Comparison of ENCODE assay signal across 7 cellular contexts in genomic region chr4:184450045-184450444, GRCh38. TPM values are rescaled to one million over a fixed set of nuclear protein-coding genes. Genes with fewer than 3 reads are reported as not detected.
DNase-seq lines count a peak whose midpoint lies in the region; FAIRE-seq and TF ChIP-seq lines count a peak whose summit lies in the region.

No MANE protein-coding gene starts in this region.

- no peaks in the 10 kb centered on the region for H3K27me3 Mint-ChIP-seq in activated CD4-positive, alpha-beta memory T cell treated with anti-CD3 and anti-CD28 coated beads, Interleukin-2, amount 10 ng/mL, durations not matched to agents 7 days and 5 days
- peaks cover 6% of the 10 kb centered on the region for H3K27me3 Mint-ChIP-seq in glutamatergic neuron (ENCODE audit: unreplicated experiment)

- H3K9me3 ChIP-seq in adipocyte (ENCODE audit: control insufficient read depth, low read length) (no peaks in the 10 kb centered on the region), left ventricle myocardium inferior (replicated peaks) (no peaks in the 10 kb centered on the region)

- H3K4me1 Mint-ChIP-seq in activated CD4-positive, alpha-beta memory T cell treated with anti-CD3 and anti-CD28 coated beads, Interleukin-2, amount 10 ng/mL, durations not matched to agents 7 days and 5 days = peaks cover 66% of the 10 kb centered on the region
- peaks cover 13% of the 10 kb centered on the region for H3K4me1 Mint-ChIP-seq in glutamatergic neuron (ENCODE audit: low read depth, unreplicated experiment)

- H3K4me3 ChIP-seq in adipocyte (ENCODE audit: low read length) = peak overlapping the region; percentile 83
- peak overlapping the region; percentile 59 for H3K4me3 ChIP-seq in left ventricle myocardium inferior

- H3K4me3 Mint-ChIP-seq in activated CD4-positive, alpha-beta memory T cell treated with anti-CD3 and anti-CD28 coated beads, Interleukin-2, amount 10 ng/mL, durations not matched to agents 7 days and 5 days = no peak overlapping the region
- no peak overlapping the region for H3K4me3 Mint-ChIP-seq in glutamatergic neuron (ENCODE audit: unreplicated experiment)

- no peak overlapping the region for H3K27ac Mint-ChIP-seq in activated CD4-positive, alpha-beta memory T cell treated with anti-CD3 and anti-CD28 coated beads, Interleukin-2, amount 10 ng/mL, durations not matched to agents 7 days and 5 days
- H3K27ac Mint-ChIP-seq in glutamatergic neuron (ENCODE audit: unreplicated experiment) = no peak overlapping the region

- H3K27me3 ChIP-seq in adipocyte (replicated peaks; ENCODE audit: control insufficient read depth, insufficient read depth, low read length) (no peaks in the 10 kb centered on the region), left ventricle myocardium inferior (ENCODE audit: low read depth) (no peaks in the 10 kb centered on the region)

- H3K4me1 ChIP-seq in adipocyte (ENCODE audit: control insufficient read depth, insufficient read depth, low read length) = peaks cover 55% of the 10 kb centered on the region
- peaks cover 99% of the 10 kb centered on the region for H3K4me1 ChIP-seq in left ventricle myocardium inferior

- DNase-seq in HTR-8/SVneo (ENCODE audit: insufficient read length, low spot score) (peak; percentile 25), adipocyte (ENCODE audit: low read depth) (peak; percentile 81), left ventricle myocardium inferior (no peak), substantia nigra (lab: John Stamatoyannopoulos, UW) (no peak), glutamatergic neuron (no peak)
- DNase-seq in activated CD4-positive, alpha-beta memory T cell treated with anti-CD3 and anti-CD28 coated beads, Interleukin-2, amount 10 ng/mL, durations not matched to agents 7 days and 5 days = no peak
- no peak for DNase-seq in stimulated activated naive CD4-positive, alpha-beta T cell treated with Interleukin-2 at 50 U/mL for 16 hours (lab: John Stamatoyannopoulos, UW)

- no peaks in the 10 kb centered on the region for H3K9me3 Mint-ChIP-seq in activated CD4-positive, alpha-beta memory T cell treated with anti-CD3 and anti-CD28 coated beads, Interleukin-2, amount 10 ng/mL, durations not matched to agents 7 days and 5 days
- H3K9me3 Mint-ChIP-seq in glutamatergic neuron (ENCODE audit: unreplicated experiment) = peaks cover 3% of the 10 kb centered on the region

- H3K36me3 ChIP-seq in adipocyte (ENCODE audit: control insufficient read depth, insufficient read depth, low read length, severe bottlenecking) (no peaks in the 10 kb centered on the region), left ventricle myocardium inferior (peaks cover 5% of the 10 kb centered on the region)

- H3K27ac ChIP-seq in left ventricle myocardium inferior (replicated peaks) = peak overlapping the region; percentile 87
- peak overlapping the region; percentile 71 for H3K27ac ChIP-seq in substantia nigra (ENCODE audit: low read depth, low read length, poor library complexity, severe bottlenecking)

- intact Hi-C loops in left ventricle myocardium inferior (cut with micrococcal nuclease) = no loop called here

- peak overlapping the region; percentile 90 for H3K9ac ChIP-seq in adipocyte (ENCODE audit: low read length)

- TF ChIP-seq CTCF in left ventricle myocardium inferior (IDR thresholded peaks at IDR 0.05; ENCODE audit: borderline replicate concordance) (no peak), glutamatergic neuron (IDR thresholded peaks at IDR 0.05; ENCODE audit: partially characterized antibody, unreplicated experiment) (no peak)

- POLR2A ChIA-PET in activated CD4-positive, alpha-beta memory T cell treated with anti-CD3 and anti-CD28 coated beads, Interleukin-2, amount 10 ng/mL, durations not matched to agents 7 days and 5 days (lab: Charles Lee) = interaction anchor here (1.2 to 2.2 kb wide), 3 partner anchors 24 to 33 kb away, joined by 4 to 6 read pairs (median 5); partner anchors contain the start of gene IRF2

- peaks cover 51% of the 10 kb centered on the region for H3K36me3 Mint-ChIP-seq in activated CD4-positive, alpha-beta memory T cell treated with anti-CD3 and anti-CD28 coated beads, Interleukin-2, amount 10 ng/mL, durations not matched to agents 7 days and 5 days (ENCODE audit: low read depth)
- H3K36me3 Mint-ChIP-seq in glutamatergic neuron (ENCODE audit: unreplicated experiment) = no peaks in the 10 kb centered on the region

- CTCF ChIA-PET in activated CD4-positive, alpha-beta memory T cell treated with anti-CD3 and anti-CD28 coated beads, Interleukin-2, amount 10 ng/mL, durations not matched to agents 7 days and 5 days (lab: Charles Lee) = interaction anchor here (1.0 kb wide), 1 partner anchor 186 kb away, joined by 3 read pairs; no protein-coding TSS in a partner anchor

- FAIRE-seq in HTR-8/SVneo (lab: Jason Lieb, UNC) = no peak

RNA-seq across cellular contexts. Expression of gene IRF2, which starts 24.3 kb away (rescaled TPM):
- 25.9 TPM for total RNA-seq in left ventricle myocardium inferior
- 10 to 100 TPM; 77.2 to 78.5 TPM for total RNA-seq in activated CD4-positive, alpha-beta memory T cell treated with anti-CD3 and anti-CD28 coated beads, Interleukin-2, amount 10 ng/mL, durations not matched to agents 7 days and 5 days
- 7.4 TPM for total RNA-seq in glutamatergic neuron (ENCODE audit: unreplicated experiment)

Comparison
In these comparisons a context has a peak if more than half of its experiments do, and no peak if none do; other contexts are left out.
1. DNase-seq: peak in HTR-8/SVneo (single experiment) and adipocyte (single experiment); none in left ventricle myocardium inferior (single experiment), substantia nigra (0 of 49), activated CD4-positive, alpha-beta memory T cell treated with anti-CD3 and anti-CD28 coated beads, Interleukin-2, amount 10 ng/mL, durations not matched to agents 7 days and 5 days (single experiment), glutamatergic neuron (single experiment) and stimulated activated naive CD4-positive, alpha-beta T cell treated with Interleukin-2 at 50 U/mL for 16 hours (single experiment).